ENCODE assay signal across 8 cellular contexts in the genomic region with DNA sequence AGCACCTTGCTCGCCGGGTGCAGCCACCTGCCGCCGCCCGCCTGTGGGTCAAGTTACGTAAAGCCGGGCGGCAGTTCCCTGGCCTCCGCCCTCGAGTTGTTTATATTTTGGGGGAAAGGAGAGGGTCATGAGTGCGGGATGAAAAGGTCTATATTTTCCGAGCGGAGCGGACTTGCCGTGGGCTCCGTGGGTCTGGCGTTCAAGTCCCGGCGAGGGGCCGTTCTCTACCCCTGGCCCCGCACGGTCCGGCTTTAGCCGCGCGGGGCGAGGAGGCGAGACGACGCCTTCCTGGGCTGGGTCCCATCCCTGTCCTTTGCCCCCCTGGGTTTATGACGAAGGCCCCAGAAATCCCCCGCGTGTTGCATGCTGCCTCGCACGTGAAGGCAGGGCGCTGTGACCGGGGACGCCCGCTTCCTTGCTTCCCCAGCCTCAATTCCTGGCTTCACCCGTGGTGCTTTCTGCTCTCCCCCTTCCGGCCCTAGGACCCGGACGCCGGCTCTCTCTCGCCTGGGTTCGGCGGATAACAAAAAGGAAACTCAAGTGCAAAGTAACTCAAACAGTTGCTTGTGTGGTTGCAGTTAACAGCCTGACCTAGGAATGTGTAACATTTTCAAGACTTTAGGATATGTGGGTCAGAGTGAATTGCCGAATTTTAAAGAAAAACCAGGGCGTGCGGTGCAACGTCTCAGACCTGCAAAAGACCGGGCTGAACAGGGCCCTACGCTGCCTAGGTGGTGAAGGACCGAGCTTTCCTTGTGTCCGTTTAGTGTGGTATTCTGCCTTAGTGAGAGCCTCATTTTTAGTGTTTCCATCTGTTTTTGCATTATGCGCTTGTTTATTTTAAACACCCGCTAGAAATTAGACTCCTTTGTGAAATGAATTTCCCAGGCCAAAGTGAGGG. TPM values are rescaled to one million over a fixed set of nuclear protein-coding genes. Genes with fewer than 3 reads are reported as not detected.
DNase-seq lines count a peak whose midpoint lies in the region; ATAC-seq lines count a peak whose summit lies in the region.

No MANE protein-coding gene starts in this region.

- no peaks in the 10 kb centered on the region for H3K36me3 ChIP-seq in aorta (ENCODE audit: control insufficient read depth in 1 of 2, insufficient read depth in 2 of 2, low read length in 1 of 2)

- peaks cover 3% of the 10 kb centered on the region for H3K36me3 Mint-ChIP-seq in activated naive CD8-positive, alpha-beta T cell treated with anti-CD3 and anti-CD28 coated beads, Interleukin-2, amount 50 U/mL, for 24 hours (ENCODE audit: low read depth)

- no peaks in the 10 kb centered on the region for H3K9me3 ChIP-seq in aorta (ENCODE audit: control insufficient read depth, low read length)

- intact Hi-C loops in left ventricle myocardium superior (cut with micrococcal nuclease) (no loop called here), aorta (cut with DNase I) (loop anchor here in 1 of 2 donors (5.0 to 10.0 kb wide), 2 partner anchors 39 to 87 kb away; no protein-coding TSS in a partner anchor)

- peak overlapping the region; percentile 14 to 50 for H3K4me3 ChIP-seq in aorta (ENCODE audit: low read length in 2 of 2)

- H3K4me1 ChIP-seq in aorta (ENCODE audit: control insufficient read depth in 1 of 2, insufficient read depth in 2 of 2, low read length in 2 of 2): no peaks in the 10 kb centered on the region

- H3K9me3 Mint-ChIP-seq in activated naive CD8-positive, alpha-beta T cell treated with anti-CD3 and anti-CD28 coated beads, Interleukin-2, amount 50 U/mL, for 24 hours: no peaks in the 10 kb centered on the region

- peak; percentile 9 for ATAC-seq in GM19324 (IDR thresholded peaks at IDR 0.05; ENCODE audit: low FRiP score, unreplicated experiment)
- ATAC-seq in HG03571 (IDR thresholded peaks at IDR 0.05; ENCODE audit: unreplicated experiment): peak; percentile 13
- ATAC-seq in activated naive CD8-positive, alpha-beta T cell treated with anti-CD3 and anti-CD28 coated beads, Interleukin-2, amount 50 U/mL, for 24 hours: peak; percentile 5
- ATAC-seq in left ventricle myocardium superior: peak; percentile 31
- ATAC-seq in aorta (ENCODE audit: low FRiP score): peak; percentile 57

- peak overlapping the region; percentile 88 for H3K27ac Mint-ChIP-seq in activated naive CD8-positive, alpha-beta T cell treated with anti-CD3 and anti-CD28 coated beads, Interleukin-2, amount 50 U/mL, for 24 hours

- 1 to 2% methylated on average over 57 of the region's 57 CpGs for WGBS in aorta, 2 donors

- H3K27me3 Mint-ChIP-seq in activated naive CD8-positive, alpha-beta T cell treated with anti-CD3 and anti-CD28 coated beads, Interleukin-2, amount 50 U/mL, for 24 hours: no peaks in the 10 kb centered on the region

- peak overlapping the region in 1 of 2 donors; percentile 43 for H3K27ac ChIP-seq in aorta (ENCODE audit: low read depth in 1 of 2, low read length in 2 of 2)

- H3K4me1 Mint-ChIP-seq in activated naive CD8-positive, alpha-beta T cell treated with anti-CD3 and anti-CD28 coated beads, Interleukin-2, amount 50 U/mL, for 24 hours: peaks cover 24% of the 10 kb centered on the region

- DNase-seq in AG08395 (ENCODE audit: low spot score) (peak; percentile 38), SW480 (ENCODE audit: low spot score) (peak; percentile 43), left ventricle myocardium superior (peak; percentile 65), putamen (ENCODE audit: low spot score) (peak; percentile 27), aorta (peak; percentile 64 to 84)
- DNase-seq in activated naive CD8-positive, alpha-beta T cell treated with anti-CD3 and anti-CD28 coated beads, Interleukin-2, amount 50 U/mL, for 24 hours: peak; percentile 63

- peak overlapping the region; percentile 96 for H3K4me3 Mint-ChIP-seq in activated naive CD8-positive, alpha-beta T cell treated with anti-CD3 and anti-CD28 coated beads, Interleukin-2, amount 50 U/mL, for 24 hours

- no peaks in the 10 kb centered on the region for H3K27me3 ChIP-seq in aorta (ENCODE audit: control insufficient read depth in 1 of 2, insufficient read depth in 2 of 2, low read length in 1 of 2)

RNA-seq across cellular contexts. Expression of a gene that starts 0.8 kb away (rescaled TPM):
- 39.0 TPM for total RNA-seq in left ventricle myocardium superior
- 10 to 100 TPM; 43.7 to 46.1 TPM for total RNA-seq in aorta
- polyA plus RNA-seq in aorta: 10 to 100 TPM in 1 of 2 donors, 1 to 10 TPM in 1; 6.6 to 21.5 TPM

Comparison
In these comparisons a context has a peak if more than half of its experiments do, and no peak if none do; other contexts are left out.
1. ATAC-seq: peak in every context shown above with its lines; median percentile 57 in aorta; 31 in left ventricle myocardium superior; 13 in HG03571; 9 in GM19324; 5 in activated naive CD8-positive, alpha-beta T cell treated with anti-CD3 and anti-CD28 coated beads, Interleukin-2, amount 50 U/mL, for 24 hours.